In the genomic region with DNA sequence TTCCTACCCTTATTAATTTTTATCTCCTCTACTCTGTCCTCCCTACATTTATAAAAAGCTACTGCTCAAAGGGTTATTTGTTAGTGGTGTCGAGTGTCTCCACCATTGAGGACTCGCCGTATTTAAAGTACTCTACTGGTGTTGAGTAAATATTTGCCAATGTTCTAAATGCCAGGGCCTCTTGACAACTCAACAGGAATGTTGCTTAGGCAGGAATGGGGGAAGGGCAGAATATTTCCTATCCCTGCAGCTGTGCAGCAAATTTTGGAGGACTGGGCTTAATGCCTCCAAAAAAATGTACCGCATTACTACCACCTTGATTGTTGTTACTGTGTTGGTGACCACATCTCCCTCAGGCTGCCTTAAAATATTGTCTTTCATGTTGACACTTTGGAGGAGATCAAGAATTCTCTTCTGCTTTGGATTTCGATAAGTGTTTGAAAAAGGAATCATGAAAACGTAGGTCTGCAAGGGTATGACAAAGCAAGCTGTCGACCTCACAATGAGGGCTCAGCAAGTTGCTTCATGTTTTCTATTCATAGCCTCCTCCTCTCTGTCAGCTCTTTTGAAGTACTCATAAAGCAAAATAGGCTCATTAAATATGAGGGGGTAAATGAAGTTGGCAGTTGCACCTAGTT, we compare ENCODE assay signal across 1 cellular context.
TF ChIP-seq lines count a peak whose summit lies in the region.

No MANE protein-coding gene starts in this region.

TF ChIP-seq in IMR-90, 13 proteins besides CTCF, POLR2A, EP300 and RAD21:
- TF ChIP-seq BHLHE40 (IDR thresholded peaks at IDR 0.05; ENCODE audit: low read depth, low read length) (no peak), CEBPB (IDR thresholded peaks at IDR 0.05; ENCODE audit: low read depth, low read length) (peak; percentile 28; the same call in 1 of the 2 replicates)
